26 cellular contexts compared by ENCODE assay signal in genomic region chr1:237671262-237671661, GRCh38.
A peak's percentile ranks its signal among the peaks of the same experiment; 100 is the strongest.
DNase-seq lines count a peak whose midpoint lies in the region; ATAC-seq and TF ChIP-seq lines count a peak whose summit lies in the region.
"Had no signal": no experiment of that assay in that cellular context is flagged by ENCODE, and none has a peak within 500 bp of the region (broad histone marks: within the 10 kb centered on the region; RNA-seq: fewer than 3 reads in every experiment).

No MANE protein-coding gene starts in this region.

- H3K27me3 ChIP-seq in neural progenitor cell (no peaks in the 10 kb centered on the region), PC-3 (ENCODE audit: low read length) (0 out of 2 replicates have a peak, but pooled peaks cover 3% of the 10 kb centered on the region), Caco-2 (replicated peaks; ENCODE audit: control insufficient read depth, insufficient read depth, low read length) (no peaks in the 10 kb centered on the region)
- H3K27me3 ChIP-seq: BLaER1 treated with 17β-estradiol and CSF1 and Interleukin-3, amounts not matched to agents 10 nM and 100 nM; MG63; SJCRH30 had no signal

- H3K4me1 Mint-ChIP-seq in neural progenitor cell (peaks cover 3% of the 10 kb centered on the region), Caco-2 (ENCODE audit: low read depth, unreplicated experiment) (no peaks in the 10 kb centered on the region)

- H3K9me3 ChIP-seq in neural progenitor cell (ENCODE audit: low read depth): no peaks in the 10 kb centered on the region
- H3K9me3 ChIP-seq in PC-3 (ENCODE audit: low read length): no peaks in the 10 kb centered on the region
- no peaks in the 10 kb centered on the region for H3K9me3 ChIP-seq in OCI-LY7 (ENCODE audit: low read length)
- H3K9me3 ChIP-seq in Caco-2: no peaks in the 10 kb centered on the region
- H3K9me3 ChIP-seq: BLaER1 treated with 17β-estradiol and CSF1 and Interleukin-3, amounts not matched to agents 10 nM and 100 nM; MG63; SJCRH30 had no signal

- H4K20me1 ChIP-seq in neural progenitor cell (ENCODE audit: low read depth) (no peaks in the 10 kb centered on the region), PC-3 (ENCODE audit: low read length) (no peaks in the 10 kb centered on the region), OCI-LY7 (ENCODE audit: insufficient read depth, low read length) (no peaks in the 10 kb centered on the region)
- H4K20me1 ChIP-seq: BLaER1 treated with 17β-estradiol and CSF1 and Interleukin-3, amounts not matched to agents 10 nM and 100 nM had no signal

- POLR2A ChIA-PET in PC-3 (lab: Charles Lee; ENCODE audit: unreplicated experiment): no interaction called here
- POLR2A ChIA-PET in OCI-LY7 (lab: Charles Lee): no interaction called here
- POLR2A ChIA-PET in Caco-2 (lab: Charles Lee): no interaction called here

- CTCF ChIA-PET in PC-3 (lab: Charles Lee) (no interaction called here), OCI-LY7 (lab: Charles Lee; ENCODE audit: unreplicated experiment) (no interaction called here), Caco-2 (lab: Charles Lee) (no interaction called here)

- H3K79me2 ChIP-seq in neural progenitor cell (ENCODE audit: low read depth) (no peaks in the 10 kb centered on the region), PC-3 (ENCODE audit: low read length) (no peaks in the 10 kb centered on the region), OCI-LY7 (ENCODE audit: insufficient read depth, low read depth, low read length) (no peaks in the 10 kb centered on the region)

- H3K9me2 ChIP-seq in PC-3 (replicated peaks; ENCODE audit: low read length) (no peaks in the 10 kb centered on the region), OCI-LY7 (ENCODE audit: insufficient read depth, low read length) (no peaks in the 10 kb centered on the region)

- H3K27ac Mint-ChIP-seq in neural progenitor cell (peak overlapping the region; percentile 8), Caco-2 (ENCODE audit: unreplicated experiment) (no peak overlapping the region)
- H3K27ac Mint-ChIP-seq: CD4-positive, alpha-beta T cell had no signal

- H3K36me3 Mint-ChIP-seq in neural progenitor cell (no peaks in the 10 kb centered on the region), Caco-2 (ENCODE audit: insufficient read depth, unreplicated experiment) (no peaks in the 10 kb centered on the region)

- BruUV-seq in PC-3 (replicated peaks; lab: Mats Ljungman, UMichigan): no TSS peak
- BruUV-seq in OCI-LY7 (replicated peaks; lab: Mats Ljungman, UMichigan): no TSS peak
- no TSS peak for BruUV-seq in Caco-2 (replicated peaks; lab: Mats Ljungman, UMichigan)

- H3K4me3 Mint-ChIP-seq in neural progenitor cell (no peak overlapping the region), Caco-2 (ENCODE audit: unreplicated experiment) (no peak overlapping the region)
- H3K4me3 Mint-ChIP-seq: CD4-positive, alpha-beta T cell had no signal

- H3K4me3 ChIP-seq in neural progenitor cell (no peak overlapping the region), PC-3 (ENCODE audit: low read length) (no peak overlapping the region), OCI-LY7 (ENCODE audit: low read depth, low read length, poor library complexity, severe bottlenecking) (no peak overlapping the region), Caco-2 (ENCODE audit: low read depth, low read length) (no peak overlapping the region)
- H3K4me3 ChIP-seq: BLaER1 treated with 17β-estradiol and CSF1 and Interleukin-3, amounts not matched to agents 10 nM and 100 nM; GM12878; MG63; SJCRH30 had no signal

- intact Hi-C loops in left cardiac atrium (cut with DNase I): no loop called here
- intact Hi-C loops in PC-3 (cut with micrococcal nuclease): no loop called here
- intact Hi-C loops in OCI-LY7 (cut with micrococcal nuclease; ENCODE audit: unreplicated experiment): no loop called here
- intact Hi-C loops in Caco-2 (cut with micrococcal nuclease; ENCODE audit: unreplicated experiment): no loop called here

- peak; percentile 54 for DNase-seq in Ammon's horn (ENCODE audit: low spot score)
- no peak for DNase-seq in left cardiac atrium
- no peak for DNase-seq in neural progenitor cell (ENCODE audit: low spot score)
- no peak for DNase-seq in PC-3
- no peak for DNase-seq in OCI-LY7 (ENCODE audit: low spot score)
- no peak for DNase-seq in NCI-H2029 (lab: John Stamatoyannopoulos, UW)
- DNase-seq in Caco-2: no peak
- DNase-seq: CD4-positive, alpha-beta T cell; DMS79; EL; GDM1; GOT3; HCEC 1CT; IMR-90; KG1; MG63; NCI-H1105 treated with DMSO at 0.1 percent for 48 hours; NCI-H2081; NCI-H2227 treated with DMSO at 0.1 percent for 48 hours; NCI-H69; OCI-M1; SJCRH30 had no signal

- H3K27ac ChIP-seq in cingulate gyrus (ENCODE audit: low read depth, low read length) (peak overlapping the region; percentile 29), neural progenitor cell (no peak overlapping the region), PC-3 (ENCODE audit: low read length) (no peak overlapping the region), OCI-LY7 (ENCODE audit: low read depth, low read length, poor library complexity, severe bottlenecking) (no peak overlapping the region)
- H3K27ac ChIP-seq: BLaER1 treated with 17β-estradiol and CSF1 and Interleukin-3, amounts not matched to agents 10 nM and 100 nM; SJCRH30 had no signal

- TF ChIP-seq CTCF in neural progenitor cell (IDR thresholded peaks at IDR 0.05): no peak
- TF ChIP-seq CTCF in PC-3 (conservative IDR thresholded peaks at IDR 0.05; ENCODE audit: low read depth, low read length): no peak
- no peak for TF ChIP-seq CTCF in OCI-LY7 (conservative IDR thresholded peaks at IDR 0.05; ENCODE audit: low read length)
- no peak for TF ChIP-seq CTCF in Caco-2 (IDR thresholded peaks at IDR 0.05; ENCODE audit: insufficient read depth in 1 of 2, low read depth in 1 of 2, low read length in 1 of 2, severe bottlenecking in 1 of 2, unreplicated experiment in 1 of 2)

- peaks cover 8% of the 10 kb centered on the region for H3K9me3 Mint-ChIP-seq in neural progenitor cell
- H3K9me3 Mint-ChIP-seq in Caco-2 (ENCODE audit: unreplicated experiment): no peaks in the 10 kb centered on the region
- H3K9me3 Mint-ChIP-seq: CD4-positive, alpha-beta T cell had no signal

- H2AFZ ChIP-seq in neural progenitor cell (replicated peaks) (no peak overlapping the region), PC-3 (ENCODE audit: low read length) (no peak overlapping the region), OCI-LY7 (ENCODE audit: low read length) (no peak overlapping the region)

- no peaks in the 10 kb centered on the region for H3K36me3 ChIP-seq in neural progenitor cell
- H3K36me3 ChIP-seq in PC-3 (ENCODE audit: low read depth, low read length): no peaks in the 10 kb centered on the region
- no peaks in the 10 kb centered on the region for H3K36me3 ChIP-seq in OCI-LY7 (ENCODE audit: insufficient read depth, low read length)
- H3K36me3 ChIP-seq in Caco-2 (ENCODE audit: control insufficient read depth, insufficient read depth, low read length): no peaks in the 10 kb centered on the region
- H3K36me3 ChIP-seq: BLaER1 treated with 17β-estradiol and CSF1 and Interleukin-3, amounts not matched to agents 10 nM and 100 nM; MG63; SJCRH30 had no signal

- H3F3A ChIP-seq in neural progenitor cell (ENCODE audit: low read depth): no peaks in the 10 kb centered on the region
- H3F3A ChIP-seq in PC-3 (ENCODE audit: low read length, unreplicated experiment): no peaks in the 10 kb centered on the region

- H3K4me1 ChIP-seq in neural progenitor cell (peaks cover 4% of the 10 kb centered on the region), PC-3 (ENCODE audit: insufficient read depth, low read length) (no peaks in the 10 kb centered on the region), OCI-LY7 (ENCODE audit: insufficient read depth, low read length, poor library complexity, severe bottlenecking) (no peaks in the 10 kb centered on the region), Caco-2 (no peaks in the 10 kb centered on the region)
- H3K4me1 ChIP-seq: BLaER1 treated with 17β-estradiol and CSF1 and Interleukin-3, amounts not matched to agents 10 nM and 100 nM; SJCRH30 had no signal

- H3K9ac ChIP-seq in neural progenitor cell (no peak overlapping the region), PC-3 (ENCODE audit: low read length) (no peak overlapping the region)
- H3K9ac ChIP-seq: BLaER1 treated with 17β-estradiol and CSF1 and Interleukin-3, amounts not matched to agents 10 nM and 100 nM had no signal

- ATAC-seq in left cardiac atrium (peak; percentile 67 to 77), PC-3 (no peak)
- ATAC-seq: GM12878, SK-N-SH treated with all-trans-retinoic acid at 6 μM for 48 hours had no signal

- H3K4me2 ChIP-seq in neural progenitor cell: no peak overlapping the region
- H3K4me2 ChIP-seq in PC-3 (ENCODE audit: low read length): no peak overlapping the region
- no peak overlapping the region for H3K4me2 ChIP-seq in OCI-LY7 (ENCODE audit: low read length)
- H3K4me2 ChIP-seq: BLaER1 treated with 17β-estradiol and CSF1 and Interleukin-3, amounts not matched to agents 10 nM and 100 nM had no signal

- H3K27me3 Mint-ChIP-seq in neural progenitor cell (ENCODE audit: insufficient read depth, low read depth) (peaks cover 2% of the 10 kb centered on the region), Caco-2 (ENCODE audit: insufficient read depth, unreplicated experiment) (peaks cover 2% of the 10 kb centered on the region)
- H3K27me3 Mint-ChIP-seq: CD4-positive, alpha-beta T cell had no signal
